8 cellular contexts compared by ENCODE assay signal in genomic region chr19:1490311-1491113, GRCh38. TPM values are rescaled to one million over a fixed set of nuclear protein-coding genes. Genes with fewer than 3 reads are reported as not detected.
DNase-seq lines count a peak whose midpoint lies in the region; ATAC-seq and TF ChIP-seq lines count a peak whose summit lies in the region.

Gene PCSK4, minus strand, starts transcription at chr19:1490350. Its CDS starts 4 bp downstream, at chr19:1490346.

- H3K4me2 ChIP-seq in skeletal muscle satellite cell (ENCODE audit: low read length) = peak within 1 kb of the TSS; percentile 100

- H3K4me3 ChIP-seq in breast epithelium (peak within 1 kb of the TSS; percentile 45 to 71 (median 66)), iPS-18c (ENCODE audit: insufficient read depth, low read depth, low read length) (peak within 1 kb of the TSS; percentile 85), skeletal muscle satellite cell (ENCODE audit: low read length) (peak within 1 kb of the TSS; percentile 94)

- H3K9me3 ChIP-seq in breast epithelium (no peaks in the 10 kb centered on the region), iPS-18c (ENCODE audit: control insufficient read depth, insufficient read depth, low read length) (no peaks in the 10 kb centered on the region), skeletal muscle satellite cell (replicated peaks; ENCODE audit: low read length) (no peaks in the 10 kb centered on the region)

- H3K9ac ChIP-seq in skeletal muscle satellite cell (ENCODE audit: low read depth, low read length) = peak within 1 kb of the TSS; percentile 65

- DNase-seq in 8988T (peak; percentile 96), NCI-H2171 treated with DMSO at 0.1 percent for 48 hours (lab: John Stamatoyannopoulos, UW) (peak; percentile 99), breast epithelium (ENCODE audit: low spot score in 2 of 2) (peak; percentile 99 to 100)

- TF ChIP-seq CTCF in VCaP (conservative IDR thresholded peaks at IDR 0.05) (no peak), breast epithelium (IDR thresholded peaks at IDR 0.05) (no peak)

- H3K36me3 ChIP-seq in breast epithelium (no peaks in the 10 kb centered on the region), skeletal muscle satellite cell (ENCODE audit: insufficient read depth, low read length) (no peaks in the 10 kb centered on the region)

- ATAC-seq in GM18858 (IDR thresholded peaks at IDR 0.05; ENCODE audit: unreplicated experiment) (peak; percentile 71), HG03103 (IDR thresholded peaks at IDR 0.05; ENCODE audit: low read depth, unreplicated experiment) (peak; percentile 73)

- H3K4me1 ChIP-seq in breast epithelium (peaks cover 0 to 7% of the 10 kb centered on the region in 2 donors), skeletal muscle satellite cell (ENCODE audit: control insufficient read depth, insufficient read depth, low read length) (peaks cover 15% of the 10 kb centered on the region)

- H3K27ac ChIP-seq in VCaP = peak within 1 kb of the TSS; percentile 75
- H3K27ac ChIP-seq in breast epithelium = peak within 1 kb of the TSS; percentile 82 to 89

- H3K27me3 ChIP-seq in breast epithelium = peaks cover 0 to 2% of the 10 kb centered on the region in 2 donors
- peaks cover 15% of the 10 kb centered on the region for H3K27me3 ChIP-seq in skeletal muscle satellite cell (ENCODE audit: control insufficient read depth, insufficient read depth, low read length)

- intact Hi-C loops in breast epithelium (cut with DNase I; ENCODE audit: low total_unique reads) = no loop called here

- no peak for TF ChIP-seq POLR2A in breast epithelium (IDR thresholded peaks at IDR 0.05)

RNA-seq across cellular contexts. Expression of gene PCSK4, which starts in this region (rescaled TPM):
- 1 to 10 TPM; 2.2 to 10.0 (median 5.9) TPM for total RNA-seq in breast epithelium
- 0.87 and 2.8 TPM in 2 replicates for total RNA-seq in skeletal muscle satellite cell (2012; rRNA removed)

Comparison
In these comparisons a context has a peak if more than half of its experiments do, and no peak if none do; other contexts are left out.
1. Peak in every context shown above with its lines: DNase-seq, ATAC-seq, H3K4me3 ChIP-seq and H3K27ac ChIP-seq.